8 cellular contexts compared by ENCODE assay signal in genomic region chr17:77453613-77454559, GRCh38.
DNase-seq lines count a peak whose midpoint lies in the region; ATAC-seq, FAIRE-seq and TF ChIP-seq lines count a peak whose summit lies in the region.

No MANE protein-coding gene starts in this region.

- TF ChIP-seq POLR2A in GM12892 (IDR thresholded peaks at IDR 0.05; ENCODE audit: low read depth, low read length) (peak; percentile 29; the same call in 1 of the 2 replicates), Peyer's patch (IDR thresholded peaks at IDR 0.05) (peak; percentile 21 to 66)

- H3K27ac ChIP-seq in Peyer's patch (peak overlapping the region; percentile 77 to 98 (median 94)), dorsolateral prefrontal cortex (peak overlapping the region in 54 of 59 donors; percentile 9 to 99 (median 96)), trophoblast cell (ENCODE audit: low read depth, low read length) (no peak overlapping the region)

- peaks cover 0 to 7% (median 0%) of the 10 kb centered on the region in 3 donors for H3K36me3 ChIP-seq in Peyer's patch
- peaks cover 2 to 5% of the 10 kb centered on the region in 2 experiments for H3K36me3 ChIP-seq in trophoblast cell (ENCODE audit: control insufficient read depth in 1 of 2, insufficient read depth in 2 of 2, low read length in 2 of 2)

- ATAC-seq in HG03442 (IDR thresholded peaks at IDR 0.05; ENCODE audit: unreplicated experiment) = no peak

- no peak overlapping the region for H3K23ac ChIP-seq in trophoblast cell (ENCODE audit: low read length)

- no peak overlapping the region for H3K4me2 ChIP-seq in trophoblast cell (ENCODE audit: low read length)

- no peak overlapping the region for H2AFZ ChIP-seq in trophoblast cell (ENCODE audit: insufficient read depth, low read length, poor library complexity)

- H4K12ac ChIP-seq in trophoblast cell (ENCODE audit: low read depth, low read length) = no peak overlapping the region

- peak overlapping the region; percentile 59 for H3K4ac ChIP-seq in trophoblast cell (ENCODE audit: low read depth, low read length)

- H3K79me2 ChIP-seq in trophoblast cell (ENCODE audit: control insufficient read depth, insufficient read depth, low read length, poor library complexity) = peaks cover 60% of the 10 kb centered on the region

- H2AK5ac ChIP-seq in trophoblast cell (ENCODE audit: low read length) = peak overlapping the region; percentile 15

- DNase-seq in GM12892 (ENCODE audit: insufficient read length) (no peak), Peyer's patch (peak; percentile 83 to 94 (median 89)), dorsolateral prefrontal cortex (no peak), trophoblast cell (no peak), AG20443 (ENCODE audit: low spot score) (no peak), EL (no peak), T-helper 9 cell (no peak)

- H2BK120ac ChIP-seq in trophoblast cell (ENCODE audit: insufficient read depth, low read length, poor library complexity) = no peak overlapping the region

- H3K14ac ChIP-seq in trophoblast cell (ENCODE audit: low read length) = peak overlapping the region; percentile 16

- TF ChIP-seq CTCF in Peyer's patch (IDR thresholded peaks at IDR 0.05) (no peak), dorsolateral prefrontal cortex (IDR thresholded peaks at IDR 0.05 in 54 of 56, conservative IDR thresholded peaks at IDR 0.05 in 2 of 56; ENCODE audit: low read depth in 1 of 56, partially characterized antibody in 56 of 56) (no peak)

- H2BK5ac ChIP-seq in trophoblast cell (ENCODE audit: low read depth, low read length, poor library complexity) = peak overlapping the region; percentile 3

- no peaks in the 10 kb centered on the region for H3K27me3 ChIP-seq in Peyer's patch
- no peaks in the 10 kb centered on the region for H3K27me3 ChIP-seq in dorsolateral prefrontal cortex
- H3K27me3 ChIP-seq in trophoblast cell (ENCODE audit: insufficient read depth, low read length) = no peaks in the 10 kb centered on the region

- peak overlapping the region; percentile 55 to 75 (median 62) for H3K4me3 ChIP-seq in Peyer's patch
- H3K4me3 ChIP-seq in dorsolateral prefrontal cortex = peak overlapping the region in 11 of 59 donors; percentile 0 to 20 (median 9)
- H3K4me3 ChIP-seq in trophoblast cell (ENCODE audit: low read depth, low read length) = no peak overlapping the region

- peaks cover 50% of the 10 kb centered on the region for H3K79me1 ChIP-seq in trophoblast cell (ENCODE audit: low read length)

- H3K9ac ChIP-seq in trophoblast cell (ENCODE audit: low read length) = no peak overlapping the region

- H4K91ac ChIP-seq in trophoblast cell (ENCODE audit: low read depth, low read length) = no peak overlapping the region

- no CpG with 5 or more reads among the region's 29 CpGs for WGBS in trophoblast cell (ENCODE audit: extremely low coverage, insufficient coverage, insufficient read length)

- H3K9me3 ChIP-seq in Peyer's patch (no peaks in the 10 kb centered on the region), trophoblast cell (ENCODE audit: insufficient read depth, low read depth, low read length) (no peaks in the 10 kb centered on the region)

- peaks cover 8 to 63% (median 39%) of the 10 kb centered on the region in 4 donors for H3K4me1 ChIP-seq in Peyer's patch
- H3K4me1 ChIP-seq in trophoblast cell (ENCODE audit: control insufficient read depth in 1 of 2, insufficient read depth in 2 of 2, low read length in 2 of 2) = peaks cover 65 to 77% of the 10 kb centered on the region in 2 experiments

- peak overlapping the region; percentile 26 for H2BK12ac ChIP-seq in trophoblast cell (ENCODE audit: low read length)

- peak overlapping the region; percentile 19 for H3K18ac ChIP-seq in trophoblast cell (ENCODE audit: low read length)

- peak; percentile 36 for FAIRE-seq in GM12892 (lab: Jason Lieb, UNC)

- H4K8ac ChIP-seq in trophoblast cell (ENCODE audit: low read depth, low read length) = no peak overlapping the region

- intact Hi-C loops in dorsolateral prefrontal cortex (cut with DNase I) = no loop called here

Comparison
In these comparisons a context has a peak if more than half of its experiments do, and no peak if none do; other contexts are left out.
1. DNase-seq: peak in Peyer's patch (3 of 3); none in GM12892 (single experiment), dorsolateral prefrontal cortex (0 of 10), trophoblast cell (0 of 2), AG20443 (single experiment), EL (single experiment) and T-helper 9 cell (single experiment).